1 cellular context compared by ENCODE assay signal in genomic region chr5:72412283-72413055, GRCh38.
TF ChIP-seq lines count a peak whose summit lies in the region.

No MANE protein-coding gene starts in this region.

TF ChIP-seq in K562, 482 proteins besides CTCF, POLR2A, EP300 and RAD21 (continued from another document):
- TF ChIP-seq, protein P1, sequence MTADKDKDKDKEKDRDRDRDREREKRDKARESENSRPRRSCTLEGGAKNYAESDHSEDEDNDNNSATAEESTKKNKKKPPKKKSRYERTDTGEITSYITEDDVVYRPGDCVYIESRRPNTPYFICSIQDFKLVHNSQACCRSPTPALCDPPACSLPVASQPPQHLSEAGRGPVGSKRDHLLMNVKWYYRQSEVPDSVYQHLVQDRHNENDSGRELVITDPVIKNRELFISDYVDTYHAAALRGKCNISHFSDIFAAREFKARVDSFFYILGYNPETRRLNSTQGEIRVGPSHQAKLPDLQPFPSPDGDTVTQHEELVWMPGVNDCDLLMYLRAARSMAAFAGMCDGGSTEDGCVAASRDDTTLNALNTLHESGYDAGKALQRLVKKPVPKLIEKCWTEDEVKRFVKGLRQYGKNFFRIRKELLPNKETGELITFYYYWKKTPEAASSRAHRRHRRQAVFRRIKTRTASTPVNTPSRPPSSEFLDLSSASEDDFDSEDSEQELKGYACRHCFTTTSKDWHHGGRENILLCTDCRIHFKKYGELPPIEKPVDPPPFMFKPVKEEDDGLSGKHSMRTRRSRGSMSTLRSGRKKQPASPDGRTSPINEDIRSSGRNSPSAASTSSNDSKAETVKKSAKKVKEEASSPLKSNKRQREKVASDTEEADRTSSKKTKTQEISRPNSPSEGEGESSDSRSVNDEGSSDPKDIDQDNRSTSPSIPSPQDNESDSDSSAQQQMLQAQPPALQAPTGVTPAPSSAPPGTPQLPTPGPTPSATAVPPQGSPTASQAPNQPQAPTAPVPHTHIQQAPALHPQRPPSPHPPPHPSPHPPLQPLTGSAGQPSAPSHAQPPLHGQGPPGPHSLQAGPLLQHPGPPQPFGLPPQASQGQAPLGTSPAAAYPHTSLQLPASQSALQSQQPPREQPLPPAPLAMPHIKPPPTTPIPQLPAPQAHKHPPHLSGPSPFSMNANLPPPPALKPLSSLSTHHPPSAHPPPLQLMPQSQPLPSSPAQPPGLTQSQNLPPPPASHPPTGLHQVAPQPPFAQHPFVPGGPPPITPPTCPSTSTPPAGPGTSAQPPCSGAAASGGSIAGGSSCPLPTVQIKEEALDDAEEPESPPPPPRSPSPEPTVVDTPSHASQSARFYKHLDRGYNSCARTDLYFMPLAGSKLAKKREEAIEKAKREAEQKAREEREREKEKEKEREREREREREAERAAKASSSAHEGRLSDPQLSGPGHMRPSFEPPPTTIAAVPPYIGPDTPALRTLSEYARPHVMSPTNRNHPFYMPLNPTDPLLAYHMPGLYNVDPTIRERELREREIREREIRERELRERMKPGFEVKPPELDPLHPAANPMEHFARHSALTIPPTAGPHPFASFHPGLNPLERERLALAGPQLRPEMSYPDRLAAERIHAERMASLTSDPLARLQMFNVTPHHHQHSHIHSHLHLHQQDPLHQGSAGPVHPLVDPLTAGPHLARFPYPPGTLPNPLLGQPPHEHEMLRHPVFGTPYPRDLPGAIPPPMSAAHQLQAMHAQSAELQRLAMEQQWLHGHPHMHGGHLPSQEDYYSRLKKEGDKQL (CRISPR knock-in tag; IDR thresholded peaks at IDR 0.05; ENCODE audit: borderline replicate concordance): no peak
- TF ChIP-seq TAF9B (IDR thresholded peaks at IDR 0.05; ENCODE audit: partially characterized antibody): no peak
- TF ChIP-seq DACH1 (IDR thresholded peaks at IDR 0.05; ENCODE audit: partially characterized antibody): no peak
